ENCODE assay signal across 22 cellular contexts in the genomic region with DNA sequence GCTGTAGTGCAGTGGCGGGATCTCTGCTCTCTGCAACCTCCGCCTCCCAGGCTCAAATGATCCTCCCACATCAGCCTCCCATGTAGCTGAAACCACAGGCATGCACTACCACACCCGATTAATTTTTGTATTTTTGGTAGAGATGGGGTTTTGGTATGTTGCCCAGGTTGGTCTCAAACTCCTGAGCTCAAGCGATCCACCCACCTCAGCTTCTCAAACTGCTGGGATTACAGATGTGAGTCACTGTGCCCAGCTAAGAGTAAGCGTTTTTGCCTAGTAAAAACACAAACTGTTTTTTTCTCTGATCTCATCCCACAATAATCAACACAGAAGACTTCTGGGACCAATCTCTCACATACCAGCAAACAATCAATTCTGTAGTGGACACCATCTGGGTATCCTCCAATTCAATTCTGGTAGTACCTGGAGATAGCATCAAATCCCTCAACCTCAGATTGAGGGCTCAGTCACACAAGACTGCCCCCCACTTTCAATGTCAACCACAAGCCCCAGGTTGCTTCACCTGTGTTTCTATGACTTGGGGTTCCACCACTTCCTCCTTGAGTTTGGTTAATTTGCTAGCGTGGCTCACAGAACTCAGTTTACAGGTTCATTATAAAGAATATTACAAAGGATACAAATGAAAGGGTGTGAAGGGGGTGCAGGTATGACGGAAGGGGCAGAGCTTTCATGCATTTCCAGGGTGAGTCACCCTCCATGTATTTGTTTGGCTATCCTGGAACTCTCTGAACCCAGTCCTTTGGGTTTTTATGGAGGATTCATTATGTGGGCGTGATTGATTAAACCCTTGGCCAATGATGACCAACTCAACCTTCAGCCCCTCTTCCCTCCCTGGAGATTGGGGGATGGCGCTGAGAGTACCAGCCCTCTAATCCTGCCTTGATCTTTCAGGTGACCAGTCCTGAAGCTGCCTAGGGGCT. TPM values are rescaled to one million over a fixed set of nuclear protein-coding genes. Genes with fewer than 3 reads are reported as not detected.
DNase-seq lines count a peak whose midpoint lies in the region; ATAC-seq and TF ChIP-seq lines count a peak whose summit lies in the region.
"Had no signal": no experiment of that assay in that cellular context is flagged by ENCODE, and none has a peak within 500 bp of the region (broad histone marks: within the 10 kb centered on the region; RNA-seq: fewer than 3 reads in every experiment).

No MANE protein-coding gene starts in this region.

- H3K4me1 Mint-ChIP-seq in activated naive CD4-positive, alpha-beta T cell treated with anti-CD3 and anti-CD28 coated beads, Interleukin-2, amount 10 ng/mL, durations not matched to agents 7 days and 5 days = peaks cover 10% of the 10 kb centered on the region
- H3K4me1 Mint-ChIP-seq in activated CD8-positive, alpha-beta T cell treated with anti-CD3 and anti-CD28 coated beads for 36 hours (ENCODE audit: low read depth) = peaks cover 10% of the 10 kb centered on the region
- peaks cover 5 to 14% (median 8%) of the 10 kb centered on the region in 7 donors for H3K4me1 Mint-ChIP-seq in naive thymus-derived CD4-positive, alpha-beta T cell

- no peaks in the 10 kb centered on the region for H3K9me3 Mint-ChIP-seq in activated naive CD4-positive, alpha-beta T cell treated with anti-CD3 and anti-CD28 coated beads, Interleukin-2, amount 10 ng/mL, durations not matched to agents 7 days and 5 days
- H3K9me3 Mint-ChIP-seq in activated CD8-positive, alpha-beta T cell treated with anti-CD3 and anti-CD28 coated beads for 36 hours = no peaks in the 10 kb centered on the region
- H3K9me3 Mint-ChIP-seq in naive thymus-derived CD4-positive, alpha-beta T cell = no peaks in the 10 kb centered on the region
- H3K9me3 Mint-ChIP-seq: activated T-cell treated with anti-CD3 and anti-CD28 coated beads, Interleukin-2, amount 50 U/mL, for 4 hours; HFFc6 had no signal

- intact Hi-C loops in HCT116 (cut with micrococcal nuclease) = loop anchor here (10.0 kb wide), 1 partner anchor 790 kb away; no protein-coding TSS in a partner anchor
- intact Hi-C loops in activated CD8-positive, alpha-beta T cell treated with anti-CD3 and anti-CD28 coated beads for 36 hours (cut with micrococcal nuclease) = no loop called here
- intact Hi-C loops in naive thymus-derived CD4-positive, alpha-beta T cell (cut with micrococcal nuclease) = no loop called here

- BruUV-seq in HCT116 (replicated peaks; lab: Mats Ljungman, UMichigan) = no TSS peak

- no peaks in the 10 kb centered on the region for H3K36me3 ChIP-seq in HCT116 (ENCODE audit: control insufficient read depth in 1 of 2, insufficient read depth in 2 of 2, low read length in 2 of 2)
- no peaks in the 10 kb centered on the region for H3K36me3 ChIP-seq in naive thymus-derived CD4-positive, alpha-beta T cell (ENCODE audit: control insufficient read depth in 2 of 3, insufficient read depth in 3 of 3, low read length in 3 of 3)
- H3K36me3 ChIP-seq in effector memory CD4-positive, alpha-beta T cell (ENCODE audit: control insufficient read depth, insufficient read depth, low read length) = no peaks in the 10 kb centered on the region

- no peaks in the 10 kb centered on the region for H3K27me3 ChIP-seq in HCT116 (ENCODE audit: insufficient read depth, low read length)
- H3K27me3 ChIP-seq in naive thymus-derived CD4-positive, alpha-beta T cell (ENCODE audit: control insufficient read depth in 2 of 2, insufficient read depth in 2 of 2, low read length in 2 of 2) = no peaks in the 10 kb centered on the region
- no peaks in the 10 kb centered on the region for H3K27me3 ChIP-seq in effector memory CD4-positive, alpha-beta T cell (replicated peaks; ENCODE audit: control insufficient read depth, insufficient read depth, low read length, poor library complexity, severe bottlenecking)

- H3K4me3 ChIP-seq in HCT116 (replicated peaks in 1 of 2; ENCODE audit: low read depth in 1 of 2, low read length in 2 of 2) = no peak overlapping the region
- H3K4me3 ChIP-seq in naive thymus-derived CD4-positive, alpha-beta T cell (ENCODE audit: low read length) = no peak overlapping the region
- no peak overlapping the region for H3K4me3 ChIP-seq in effector memory CD4-positive, alpha-beta T cell (ENCODE audit: insufficient read depth, low read depth, low read length, poor library complexity, severe bottlenecking)

- ATAC-seq in HCT116 (peak; percentile 49), GM21367 (IDR thresholded peaks at IDR 0.05; ENCODE audit: unreplicated experiment) (no peak)
- peak; percentile 24 for ATAC-seq in activated CD8-positive, alpha-beta T cell treated with anti-CD3 and anti-CD28 coated beads for 36 hours
- ATAC-seq in naive thymus-derived CD4-positive, alpha-beta T cell = no peak
- ATAC-seq: left colon had no signal

- H3K27me3 Mint-ChIP-seq in activated naive CD4-positive, alpha-beta T cell treated with anti-CD3 and anti-CD28 coated beads, Interleukin-2, amount 10 ng/mL, durations not matched to agents 7 days and 5 days = peaks cover 14% of the 10 kb centered on the region
- no peaks in the 10 kb centered on the region for H3K27me3 Mint-ChIP-seq in activated CD8-positive, alpha-beta T cell treated with anti-CD3 and anti-CD28 coated beads for 36 hours
- peaks cover 0 to 28% (median 0%) of the 10 kb centered on the region in 5 donors for H3K27me3 Mint-ChIP-seq in naive thymus-derived CD4-positive, alpha-beta T cell

- DNase-seq in activated naive CD4-positive, alpha-beta T cell treated with anti-CD3 and anti-CD28 coated beads, Interleukin-2, amount 10 ng/mL, durations not matched to agents 7 days and 5 days = peak; percentile 41
- DNase-seq in activated naive CD4-positive, alpha-beta T cell treated with anti-CD3 and anti-CD28 coated beads, Interleukin-2, amount 50 U/mL, for 16 hours = no peak
- no peak for DNase-seq in HCT116 (ENCODE audit: low read depth, low spot score)
- peak; percentile 19 for DNase-seq in activated CD8-positive, alpha-beta T cell treated with anti-CD3 and anti-CD28 coated beads for 36 hours
- DNase-seq in naive thymus-derived CD4-positive, alpha-beta T cell = peak in 5 of 9 donors; percentile 1 to 15 (median 5)
- DNase-seq in effector memory CD4-positive, alpha-beta T cell = no peak
- no peak for DNase-seq in COR-L47 (lab: John Stamatoyannopoulos, UW)
- DNase-seq: ACHN; activated CD4-positive, alpha-beta T cell treated with anti-CD3 and anti-CD28 coated beads for 4 hours; activated T-cell treated with anti-CD3 and anti-CD28 coated beads, Interleukin-2, amount 50 U/mL, for 4 hours; amniotic stem cell; C1 segment of cervical spinal cord; caudate nucleus; HFFc6; Karpas-422; left colon; midbrain; NCI-H524 treated with DMSO at 0.1 percent for 48 hours; Right ventricle myocardium superior; stimulated activated CD4-positive, alpha-beta T cell treated with anti-CD3 and anti-CD28 coated beads, Interleukin-2, amount 100 ng/mL, for 48 hours; SW 1271 had no signal

- POLR2A ChIA-PET in HCT116 (lab: Charles Lee) = no interaction called here
- POLR2A ChIA-PET in activated CD8-positive, alpha-beta T cell treated with anti-CD3 and anti-CD28 coated beads for 36 hours (lab: Charles Lee) = no interaction called here
- POLR2A ChIA-PET in naive thymus-derived CD4-positive, alpha-beta T cell (lab: Charles Lee) = no interaction called here

- H3K4me3 Mint-ChIP-seq in activated naive CD4-positive, alpha-beta T cell treated with anti-CD3 and anti-CD28 coated beads, Interleukin-2, amount 10 ng/mL, durations not matched to agents 7 days and 5 days = no peak overlapping the region
- no peak overlapping the region for H3K4me3 Mint-ChIP-seq in activated CD8-positive, alpha-beta T cell treated with anti-CD3 and anti-CD28 coated beads for 36 hours
- no peak overlapping the region for H3K4me3 Mint-ChIP-seq in naive thymus-derived CD4-positive, alpha-beta T cell
- H3K4me3 Mint-ChIP-seq: activated T-cell treated with anti-CD3 and anti-CD28 coated beads, Interleukin-2, amount 50 U/mL, for 4 hours; HFFc6 had no signal

- CTCF ChIA-PET in activated naive CD4-positive, alpha-beta T cell treated with anti-CD3 and anti-CD28 coated beads, Interleukin-2, amount 10 ng/mL, durations not matched to agents 7 days and 5 days (lab: Charles Lee) = no interaction called here
- CTCF ChIA-PET in HCT116 (lab: Charles Lee) = no interaction called here
- CTCF ChIA-PET in activated CD8-positive, alpha-beta T cell treated with anti-CD3 and anti-CD28 coated beads for 36 hours (lab: Charles Lee) = interaction anchor here (1.9 kb wide), 1 partner anchor 532 kb away, joined by 4 read pairs; no protein-coding TSS in a partner anchor
- CTCF ChIA-PET in naive thymus-derived CD4-positive, alpha-beta T cell (lab: Charles Lee) = no interaction called here

- H3K4me1 ChIP-seq in HCT116 (ENCODE audit: control insufficient read depth in 1 of 2, insufficient read depth in 2 of 2, low read length in 2 of 2) = peaks cover 4 to 10% of the 10 kb centered on the region in 2 experiments; a peak in 3 of 4 replicates
- peaks cover 0 to 7% of the 10 kb centered on the region in 2 donors for H3K4me1 ChIP-seq in naive thymus-derived CD4-positive, alpha-beta T cell (ENCODE audit: control insufficient read depth in 2 of 2, insufficient read depth in 2 of 2, low read length in 2 of 2)
- peaks cover 4% of the 10 kb centered on the region for H3K4me1 ChIP-seq in effector memory CD4-positive, alpha-beta T cell (ENCODE audit: control insufficient read depth, insufficient read depth, low read length, poor library complexity, severe bottlenecking)

- peak overlapping the region; percentile 6; the same call in 1 of the 2 replicates for H3K4me2 ChIP-seq in HCT116 (ENCODE audit: low read length)

- no peaks in the 10 kb centered on the region for H3K79me2 ChIP-seq in HCT116 (ENCODE audit: insufficient read depth, low read length)

- no peak for TF ChIP-seq RAD21 in HCT116 (IDR thresholded peaks at IDR 0.05; ENCODE audit: low read depth)

- TF ChIP-seq CTCF in HCT116 (IDR thresholded peaks at IDR 0.05 in 2 of 3, conservative IDR thresholded peaks at IDR 0.05 in 1 of 3; ENCODE audit: borderline replicate concordance in 1 of 3, insufficient read depth in 1 of 3, low read depth in 2 of 3, low read length in 2 of 3) = no peak
- no peak for TF ChIP-seq CTCF in activated CD8-positive, alpha-beta T cell treated with anti-CD3 and anti-CD28 coated beads for 36 hours (IDR thresholded peaks at IDR 0.05)

- TF ChIP-seq POLR2A in HCT116 (IDR thresholded peaks at IDR 0.05; ENCODE audit: borderline replicate concordance, extremely low read depth, insufficient read depth, insufficient read length) = no peak

- no peak overlapping the region for H3K27ac ChIP-seq in HCT116 (ENCODE audit: low read depth, low read length)
- H3K27ac ChIP-seq in naive thymus-derived CD4-positive, alpha-beta T cell (ENCODE audit: low read depth, low read length) = no peak overlapping the region
- no peak overlapping the region for H3K27ac ChIP-seq in effector memory CD4-positive, alpha-beta T cell (ENCODE audit: insufficient read depth, low read length, poor library complexity, severe bottlenecking)

- H3K9ac ChIP-seq in HCT116 (ENCODE audit: low read length) = no peak overlapping the region

- no peaks in the 10 kb centered on the region for H4K20me1 ChIP-seq in HCT116 (ENCODE audit: insufficient read depth)

- no peak overlapping the region for H3K27ac Mint-ChIP-seq in activated naive CD4-positive, alpha-beta T cell treated with anti-CD3 and anti-CD28 coated beads, Interleukin-2, amount 10 ng/mL, durations not matched to agents 7 days and 5 days
- H3K27ac Mint-ChIP-seq in activated CD8-positive, alpha-beta T cell treated with anti-CD3 and anti-CD28 coated beads for 36 hours = no peak overlapping the region
- no peak overlapping the region for H3K27ac Mint-ChIP-seq in naive thymus-derived CD4-positive, alpha-beta T cell
- H3K27ac Mint-ChIP-seq: HFFc6 had no signal

- H3K9me3 ChIP-seq in HCT116 (ENCODE audit: control insufficient read depth in 1 of 2, insufficient read depth in 1 of 2, low read depth in 1 of 2, low read length in 2 of 2) = no peaks in the 10 kb centered on the region
- no peaks in the 10 kb centered on the region for H3K9me3 ChIP-seq in naive thymus-derived CD4-positive, alpha-beta T cell (ENCODE audit: control insufficient read depth in 2 of 3, low read length in 3 of 3)
- no peaks in the 10 kb centered on the region for H3K9me3 ChIP-seq in effector memory CD4-positive, alpha-beta T cell (ENCODE audit: control insufficient read depth, low read length)

- RAD21 ChIA-PET in HCT116 (lab: Charles Lee; ENCODE audit: low non-redundant PET in 1 of 2, low total read pairs in 2 of 2, uncharacterized antibody in 2 of 2, unreplicated experiment in 2 of 2) = no interaction called here

- H3K9me2 ChIP-seq in HCT116 (ENCODE audit: insufficient read depth) = no peaks in the 10 kb centered on the region

- H3K36me3 Mint-ChIP-seq in activated naive CD4-positive, alpha-beta T cell treated with anti-CD3 and anti-CD28 coated beads, Interleukin-2, amount 10 ng/mL, durations not matched to agents 7 days and 5 days = no peaks in the 10 kb centered on the region
- no peaks in the 10 kb centered on the region for H3K36me3 Mint-ChIP-seq in activated CD8-positive, alpha-beta T cell treated with anti-CD3 and anti-CD28 coated beads for 36 hours (ENCODE audit: low read depth)
- H3K36me3 Mint-ChIP-seq in naive thymus-derived CD4-positive, alpha-beta T cell = no peaks in the 10 kb centered on the region

- H2AFZ ChIP-seq in HCT116 (ENCODE audit: low read depth, low read length, poor library complexity, severe bottlenecking) = no peak overlapping the region

RNA-seq across cellular contexts. Expression of gene RHOU, which starts 40.0 kb away (rescaled TPM):
- total RNA-seq in HCT116 (2021; ENCODE audit: unreplicated experiment) = 4.0 TPM
- polyA plus RNA-seq in HCT116 (2012) = 0.37 and 0.62 TPM in 2 replicates
- 1 to 10 TPM; 1.2 TPM for total RNA-seq in activated CD8-positive, alpha-beta T cell treated with anti-CD3 and anti-CD28 coated beads for 36 hours
- total RNA-seq in naive thymus-derived CD4-positive, alpha-beta T cell = 1 to 10 TPM; 1.3 to 6.5 (median 1.8) TPM
- under 1 TPM; 0.09 to 0.31 TPM for polyA plus RNA-seq in naive thymus-derived CD4-positive, alpha-beta T cell

Comparison
In these comparisons a context has a peak if more than half of its experiments do, and no peak if none do; other contexts are left out.
1. DNase-seq: peak in activated naive CD4-positive, alpha-beta T cell treated with anti-CD3 and anti-CD28 coated beads, Interleukin-2, amount 10 ng/mL, durations not matched to agents 7 days and 5 days (single experiment), activated CD8-positive, alpha-beta T cell treated with anti-CD3 and anti-CD28 coated beads for 36 hours (single experiment) and naive thymus-derived CD4-positive, alpha-beta T cell (5 of 9); none in activated naive CD4-positive, alpha-beta T cell treated with anti-CD3 and anti-CD28 coated beads, Interleukin-2, amount 50 U/mL, for 16 hours (single experiment), HCT116 (single experiment), effector memory CD4-positive, alpha-beta T cell (0 of 3) and COR-L47 (single experiment).
2. ATAC-seq: peak in HCT116 (single experiment) and activated CD8-positive, alpha-beta T cell treated with anti-CD3 and anti-CD28 coated beads for 36 hours (single experiment); none in naive thymus-derived CD4-positive, alpha-beta T cell (single experiment) and GM21367 (single experiment).